In the genomic region with DNA sequence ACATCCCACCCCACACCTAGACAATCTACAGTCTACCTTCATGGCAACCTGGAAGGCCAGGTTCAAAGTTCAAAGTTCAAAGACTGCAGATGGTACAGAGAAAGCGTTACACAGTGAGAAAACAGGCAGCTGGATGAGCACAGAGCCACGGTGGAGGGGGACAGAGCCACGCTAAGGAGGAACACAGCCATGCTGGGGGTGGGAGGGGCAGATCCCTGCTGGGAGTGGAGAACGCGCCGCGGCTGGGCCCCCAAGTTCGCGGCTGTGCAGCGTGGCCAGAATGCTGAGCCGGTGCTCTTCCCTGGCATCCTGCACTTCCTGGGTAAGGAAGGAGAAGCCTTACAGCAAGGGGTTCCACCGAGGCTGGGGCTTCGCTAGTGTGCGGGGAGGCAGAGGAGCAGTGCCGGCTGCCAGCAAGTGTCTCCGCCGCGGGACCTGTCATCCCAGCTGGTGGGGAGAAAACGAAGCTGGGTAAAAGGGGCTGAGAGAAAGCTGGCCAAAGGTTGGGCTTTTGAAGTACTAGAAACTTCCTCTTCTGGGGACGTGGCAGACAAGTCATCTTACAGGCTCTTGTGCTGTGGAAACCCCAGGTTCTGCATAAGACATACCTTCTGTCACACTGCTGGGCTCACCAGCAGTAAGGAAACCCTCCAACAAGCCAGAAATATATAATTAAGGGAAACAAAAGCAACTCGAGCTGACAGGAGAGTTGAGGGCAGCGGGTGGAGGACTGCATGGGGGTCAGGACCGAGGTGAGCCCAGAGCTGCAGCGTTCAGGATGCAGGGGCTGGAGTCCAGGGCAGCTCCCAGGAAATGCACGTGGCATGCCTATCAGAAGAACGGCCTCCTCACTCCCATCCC, we compare ENCODE assay signal across 9 cellular contexts.
DNase-seq lines count a peak whose midpoint lies in the region; ATAC-seq and TF ChIP-seq lines count a peak whose summit lies in the region.
"Had no signal": no experiment of that assay in that cellular context is flagged by ENCODE, and none has a peak within 500 bp of the region (broad histone marks: within the 10 kb centered on the region; RNA-seq: fewer than 3 reads in every experiment).

No MANE protein-coding gene starts in this region.

- DNase-seq in HuH-7 (ENCODE audit: low spot score): peak; percentile 57
- DNase-seq in activated CD4-positive, alpha-beta T cell treated with anti-CD3 and anti-CD28 coated beads, Interleukin-2, amount 50 U/mL, for 1 hour: peak; percentile 35
- DNase-seq in left cardiac atrium: peak; percentile 21
- peak; percentile 48 for DNase-seq in stimulated activated naive B cell treated with anti-CD40 and anti-IgM and Interleukin-4, amounts not matched to agents 10 μg/mL and 1 μg/mL and 100 μg/mL, for 72 hours
- no peak for DNase-seq in HAP-1 (ENCODE audit: low spot score in 2 of 2)
- DNase-seq in putamen (ENCODE audit: low spot score): no peak
- DNase-seq in NCI-H1417 treated with DMSO at 0.1 percent for 48 hours (lab: John Stamatoyannopoulos, UW): no peak
- DNase-seq: NCI-H510A had no signal

- peaks cover 19 to 25% of the 10 kb centered on the region in 2 donors for H3K27me3 Mint-ChIP-seq in stimulated activated naive B cell treated with anti-CD40 and anti-IgM and Interleukin-4, amounts not matched to agents 10 μg/mL and 1 μg/mL and 100 μg/mL, for 72 hours

- H3K36me3 ChIP-seq in HAP-1 (replicated peaks): no peaks in the 10 kb centered on the region

- H3K4me3 ChIP-seq in HAP-1: no peak overlapping the region

- peaks cover 0 to 1% of the 10 kb centered on the region in 2 donors for H3K9me3 Mint-ChIP-seq in stimulated activated naive B cell treated with anti-CD40 and anti-IgM and Interleukin-4, amounts not matched to agents 10 μg/mL and 1 μg/mL and 100 μg/mL, for 72 hours

- peak overlapping the region; percentile 54 to 70 for H3K4me3 Mint-ChIP-seq in stimulated activated naive B cell treated with anti-CD40 and anti-IgM and Interleukin-4, amounts not matched to agents 10 μg/mL and 1 μg/mL and 100 μg/mL, for 72 hours

- no peaks in the 10 kb centered on the region for H3K27me3 ChIP-seq in HAP-1 (ENCODE audit: low read depth)

- ATAC-seq in left cardiac atrium: peak in 1 of 2 donors; percentile 27
- peak; percentile 88 to 90 for ATAC-seq in stimulated activated naive B cell treated with anti-CD40 and anti-IgM and Interleukin-4, amounts not matched to agents 10 μg/mL and 1 μg/mL and 100 μg/mL, for 72 hours (replicated peaks)
- ATAC-seq in GM18505 (IDR thresholded peaks at IDR 0.05; ENCODE audit: unreplicated experiment): no peak

- no peak for TF ChIP-seq POLR2A in GM18505 (IDR thresholded peaks at IDR 0.05; ENCODE audit: borderline replicate concordance, extremely low read depth, insufficient read depth, insufficient read length)

- H3K9me3 ChIP-seq in HAP-1: no peaks in the 10 kb centered on the region

- peak overlapping the region; percentile 14 for H3K27ac Mint-ChIP-seq in stimulated activated naive B cell treated with anti-CD40 and anti-IgM and Interleukin-4, amounts not matched to agents 10 μg/mL and 1 μg/mL and 100 μg/mL, for 72 hours

- in situ Hi-C loops in HAP-1 (cut with MboI; ENCODE audit: low sequenced_read_pairs): no loop called here

- peaks cover 35 to 48% of the 10 kb centered on the region in 2 donors for H3K4me1 Mint-ChIP-seq in stimulated activated naive B cell treated with anti-CD40 and anti-IgM and Interleukin-4, amounts not matched to agents 10 μg/mL and 1 μg/mL and 100 μg/mL, for 72 hours

- peaks cover 0 to 13% of the 10 kb centered on the region in 2 donors for H3K36me3 Mint-ChIP-seq in stimulated activated naive B cell treated with anti-CD40 and anti-IgM and Interleukin-4, amounts not matched to agents 10 μg/mL and 1 μg/mL and 100 μg/mL, for 72 hours

- intact Hi-C loops in left cardiac atrium (cut with DNase I): no loop called here

- H3K4me1 ChIP-seq in HAP-1: peaks cover 19% of the 10 kb centered on the region

Comparison
In these comparisons a context has a peak if more than half of its experiments do, and no peak if none do; other contexts are left out.
1. DNase-seq: peak in HuH-7 (single experiment), activated CD4-positive, alpha-beta T cell treated with anti-CD3 and anti-CD28 coated beads, Interleukin-2, amount 50 U/mL, for 1 hour (single experiment), left cardiac atrium (single experiment) and stimulated activated naive B cell treated with anti-CD40 and anti-IgM and Interleukin-4, amounts not matched to agents 10 μg/mL and 1 μg/mL and 100 μg/mL, for 72 hours (single experiment); none in HAP-1 (0 of 2), putamen (single experiment) and NCI-H1417 treated with DMSO at 0.1 percent for 48 hours (single experiment).